Comparison of ENCODE assay signal across 8 cellular contexts in the genomic region with DNA sequence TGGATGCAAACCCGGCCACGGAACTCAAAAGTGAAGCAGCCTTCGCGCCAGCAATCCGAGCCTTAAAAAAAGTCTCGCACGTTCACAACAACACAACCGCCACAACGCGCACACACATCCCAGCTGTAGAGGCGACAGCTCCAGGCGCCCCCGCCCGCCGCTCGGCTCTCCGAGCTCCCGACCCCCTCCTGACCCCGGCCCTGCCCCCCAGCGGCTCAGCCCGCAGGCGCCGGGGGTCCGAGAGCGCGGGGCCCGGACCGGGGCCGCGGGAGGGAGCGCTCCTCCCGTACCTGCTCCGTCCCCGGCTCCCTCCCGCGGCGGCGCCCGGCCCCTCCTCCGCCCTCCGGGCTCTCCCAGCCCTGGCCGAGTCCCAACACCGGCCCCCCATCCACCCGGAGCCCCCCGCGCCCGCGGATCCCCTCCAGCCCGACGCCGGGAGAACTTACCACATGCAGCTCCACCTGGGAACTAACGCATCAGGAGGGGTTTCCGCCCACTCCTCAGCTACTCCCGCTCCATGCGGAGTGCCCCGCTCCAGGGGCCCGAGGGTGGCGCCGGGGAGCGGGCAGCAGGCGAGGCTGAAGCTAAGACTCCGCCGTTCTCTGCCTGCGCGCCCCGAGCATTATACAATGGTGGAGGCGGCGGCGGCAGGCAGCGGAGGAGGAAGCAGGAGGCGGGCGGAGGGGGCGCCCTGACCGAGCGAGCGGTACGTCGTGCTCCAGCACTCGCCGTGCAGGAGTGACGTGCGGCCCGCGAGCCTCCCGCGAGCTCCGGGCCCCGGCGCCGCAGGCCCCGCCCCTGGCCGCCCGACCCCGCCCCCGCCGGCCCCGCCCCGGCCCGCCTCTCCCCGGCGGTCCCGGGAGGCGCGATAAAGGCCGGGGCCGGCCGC. TPM values are rescaled to one million over a fixed set of nuclear protein-coding genes. Genes with fewer than 3 reads are reported as not detected.
A peak's percentile ranks its signal among the peaks of the same experiment; 100 is the strongest.
DNase-seq lines count a peak whose midpoint lies in the region; ATAC-seq and TF ChIP-seq lines count a peak whose summit lies in the region.

A gene with protein sequence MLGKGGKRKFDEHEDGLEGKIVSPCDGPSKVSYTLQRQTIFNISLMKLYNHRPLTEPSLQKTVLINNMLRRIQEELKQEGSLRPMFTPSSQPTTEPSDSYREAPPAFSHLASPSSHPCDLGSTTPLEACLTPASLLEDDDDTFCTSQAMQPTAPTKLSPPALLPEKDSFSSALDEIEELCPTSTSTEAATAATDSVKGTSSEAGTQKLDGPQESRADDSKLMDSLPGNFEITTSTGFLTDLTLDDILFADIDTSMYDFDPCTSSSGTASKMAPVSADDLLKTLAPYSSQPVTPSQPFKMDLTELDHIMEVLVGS (minus strand): TSS at position 740 of the 889 bp plus-strand sequence. CDS start 17,042 bp downstream, outside the sequence.

- peak; percentile 86 for DNase-seq in Caki2 (ENCODE audit: low read depth)
- peak; percentile 69 for DNase-seq in HuH-7 (ENCODE audit: low spot score)
- DNase-seq in OCI-LY7 (ENCODE audit: low spot score): peak; percentile 95
- DNase-seq in activated T-cell treated with anti-CD3 and anti-CD28 coated beads for 24 hours (ENCODE audit: low read depth): peak; percentile 67
- DNase-seq in epithelial cell of proximal tubule (ENCODE audit: low read depth): no peak
- DNase-seq in stimulated activated CD8-positive, alpha-beta memory T cell treated with anti-CD3 and anti-CD28 coated beads, Interleukin-7, amount 100 ng/mL, for 4 hours (ENCODE audit: low read depth in 2 of 2): peak; percentile 62 to 88

- ATAC-seq in GM21423 (IDR thresholded peaks at IDR 0.05; ENCODE audit: unreplicated experiment): peak; percentile 71

- H3K4me1 ChIP-seq in OCI-LY7 (ENCODE audit: insufficient read depth, low read length, poor library complexity, severe bottlenecking): peaks cover 74% of the 10 kb centered on the region
- peaks cover 41% of the 10 kb centered on the region for H3K4me1 ChIP-seq in mucosa of stomach (ENCODE audit: control insufficient read depth, insufficient read depth, low read length)

- H3K36me3 ChIP-seq in OCI-LY7 (ENCODE audit: insufficient read depth, low read length): peaks cover 5% of the 10 kb centered on the region; the same call in 1 of the 2 replicates
- no peaks in the 10 kb centered on the region for H3K36me3 ChIP-seq in mucosa of stomach (ENCODE audit: control insufficient read depth, insufficient read depth, low read length)

- H3K9me2 ChIP-seq in OCI-LY7 (ENCODE audit: insufficient read depth, low read length): no peaks in the 10 kb centered on the region

- POLR2A ChIA-PET in OCI-LY7 (lab: Charles Lee): interaction anchor here (0.6 to 13.1 kb wide), 16 partner anchors 11 to 325 kb away, joined by 3 to 324 read pairs (median 5); no protein-coding TSS in a partner anchor

- H3K27me3 ChIP-seq in mucosa of stomach (ENCODE audit: control insufficient read depth, insufficient read depth, low read length): no peaks in the 10 kb centered on the region

- peak; percentile 49 for TF ChIP-seq CTCF in OCI-LY7 (conservative IDR thresholded peaks at IDR 0.05; ENCODE audit: low read length)
- no peak for TF ChIP-seq CTCF in epithelial cell of proximal tubule (conservative IDR thresholded peaks at IDR 0.05; ENCODE audit: low read depth, low read length)

- CTCF ChIA-PET in OCI-LY7 (lab: Charles Lee; ENCODE audit: unreplicated experiment): interaction anchor here (0.5 to 2.1 kb wide), 13 partner anchors 9 to 166 kb away, joined by 3 to 16 read pairs (median 4); no protein-coding TSS in a partner anchor

- peaks cover 84% of the 10 kb centered on the region for H3K79me2 ChIP-seq in OCI-LY7 (ENCODE audit: insufficient read depth, low read depth, low read length)

- H4K20me1 ChIP-seq in OCI-LY7 (ENCODE audit: insufficient read depth, low read length): peaks cover 38% of the 10 kb centered on the region

- in situ Hi-C loops in Caki2 (cut with HindIII; ENCODE audit: low pct_unique_long_range_greater_than_20kb, low sequenced_read_pairs): no loop called here

- H3K9ac ChIP-seq in mucosa of stomach (ENCODE audit: low read length): peak within 1 kb of the TSS; percentile 91

- H3K4me2 ChIP-seq in OCI-LY7 (ENCODE audit: low read length): peak within 1 kb of the TSS; percentile 88

- H3K9me3 ChIP-seq in OCI-LY7 (ENCODE audit: low read length) (no peaks in the 10 kb centered on the region), mucosa of stomach (ENCODE audit: control insufficient read depth, low read length) (no peaks in the 10 kb centered on the region)

- peak within 1 kb of the TSS; percentile 95 for H3K27ac ChIP-seq in OCI-LY7 (ENCODE audit: low read depth, low read length, poor library complexity, severe bottlenecking)

- BruUV-seq in OCI-LY7 (replicated peaks; lab: Mats Ljungman, UMichigan): no TSS peak

- peak within 1 kb of the TSS; percentile 93 for H3K4me3 ChIP-seq in OCI-LY7 (ENCODE audit: low read depth, low read length, poor library complexity, severe bottlenecking)
- H3K4me3 ChIP-seq in epithelial cell of proximal tubule (ENCODE audit: low read depth, low read length): peak within 1 kb of the TSS; percentile 90
- peak within 1 kb of the TSS; percentile 72 for H3K4me3 ChIP-seq in mucosa of stomach (ENCODE audit: low read length)

- H2AFZ ChIP-seq in OCI-LY7 (ENCODE audit: low read length): no peak within 1 kb of the TSS

- intact Hi-C loops in OCI-LY7 (cut with micrococcal nuclease; ENCODE audit: unreplicated experiment): loop anchor here (2.0 kb wide), 1 partner anchor 97 kb away; no protein-coding TSS in a partner anchor

RNA-seq across cellular contexts. Expression of the gene that starts here (rescaled TPM):
- 3.4 and 3.5 TPM in 2 replicates for total RNA-seq in Caki2 (2014; rRNA removed; shearing (Covaris generic); ENCODE audit: low replicate concordance)
- 10.7 and 11.5 TPM in 2 replicates for total RNA-seq in OCI-LY7 (2014; rRNA removed; shearing (Covaris generic))
- total RNA-seq in OCI-LY7 (2022): 53.2 and 54.5 TPM in 2 replicates
- total RNA-seq in epithelial cell of proximal tubule: 16.9 and 20.9 TPM in 2 replicates
